13 cellular contexts compared by ENCODE assay signal in genomic region chr5:56712895-56713565, GRCh38.
"Had no signal": no experiment of that assay in that cellular context is flagged by ENCODE, and none has a peak within 500 bp of the region (broad histone marks: within the 10 kb centered on the region; RNA-seq: fewer than 3 reads in every experiment).

No MANE protein-coding gene starts in this region.

- H3K27ac ChIP-seq: breast epithelium, gastrocnemius medialis, neural progenitor cell, ovary, testis had no signal

- H3K36me3 ChIP-seq: breast epithelium, gastrocnemius medialis, neural progenitor cell, ovary had no signal

- DNase-seq: activated CD4-positive, alpha-beta T cell treated with anti-CD3 and anti-CD28 coated beads, Interleukin-2, amount 50 U/mL, for 4 hours; activated gamma-delta T cell; cortex of kidney; gastrocnemius medialis; head of caudate nucleus; immature natural killer cell; left ventricle myocardium superior; ovary; stimulated activated CD4-positive, alpha-beta T cell treated with anti-CD3 and anti-CD28 coated beads, Interleukin-4, amount 100 ng/mL, for 24 hours; testis had no signal

- H3K9me3 ChIP-seq: breast epithelium, gastrocnemius medialis, ovary, testis had no signal

- H3K4me3 ChIP-seq: breast epithelium, gastrocnemius medialis, neural progenitor cell, ovary, smooth muscle cell, testis had no signal

- H3K9ac ChIP-seq: neural progenitor cell had no signal

- H3K27me3 ChIP-seq: breast epithelium, gastrocnemius medialis, neural progenitor cell, ovary, testis had no signal

- H3K4me2 ChIP-seq: smooth muscle cell had no signal

- H2AFZ ChIP-seq: neural progenitor cell had no signal

- H3K4me1 ChIP-seq: breast epithelium, gastrocnemius medialis had no signal
